20 cellular contexts compared by ENCODE assay signal in genomic region chr16:61382435-61382834, GRCh38.
"Had no signal": no experiment of that assay in that cellular context is flagged by ENCODE, and none has a peak within 500 bp of the region (broad histone marks: within the 10 kb centered on the region; RNA-seq: fewer than 3 reads in every experiment).

No MANE protein-coding gene starts in this region.

- ATAC-seq: left lobe of liver; natural killer cell; sciatic nerve; stimulated activated naive CD8-positive, alpha-beta T cell treated with anti-CD3 and anti-CD28 coated beads, Interleukin-15, amount 100 ng/mL, for 72 hours; upper lobe of right lung had no signal

- H3K9me3 ChIP-seq: prostate gland, right atrium auricular region, suprapubic skin, transverse colon, upper lobe of right lung, uterus had no signal

- H3K27me3 ChIP-seq: dorsolateral prefrontal cortex, right atrium auricular region, suprapubic skin, transverse colon, upper lobe of right lung, uterus had no signal

- H3K36me3 ChIP-seq: prostate gland, right atrium auricular region, suprapubic skin, transverse colon, upper lobe of right lung, uterus had no signal

- DNase-seq: dorsolateral prefrontal cortex; effector CD4-positive, alpha-beta T cell; natural killer cell; stimulated activated CD4-positive, alpha-beta T cell treated with anti-CD3 and anti-CD28 coated beads, Interleukin-12 subunit alpha, Interleukin-12 subunit beta, amount 100 ng/mL, for 4 hours; stimulated activated CD4-positive, alpha-beta T cell treated with anti-CD3 and anti-CD28 coated beads, Interleukin-1b, Interleukin-23, amount 100 ng/mL, for 48 hours; stimulated activated CD4-positive, alpha-beta T cell treated with anti-CD3 and anti-CD28 coated beads, Interleukin-4, amount 100 ng/mL, for 1 hour; stimulated activated CD8-positive, alpha-beta memory T cell treated with anti-CD3 and anti-CD28 coated beads, Interleukin-4, amount 100 ng/mL, for 48 hours; stimulated activated naive CD4-positive, alpha-beta T cell; stimulated activated naive CD8-positive, alpha-beta T cell treated with anti-CD3 and anti-CD28 coated beads, Interleukin-15, amount 100 ng/mL, for 72 hours; transverse colon; upper lobe of right lung; uterus had no signal

- H3K4me2 ChIP-seq: smooth muscle cell had no signal

- FAIRE-seq: keratinocyte had no signal

- H3K27ac ChIP-seq: dorsolateral prefrontal cortex, prostate gland, right atrium auricular region, suprapubic skin, transverse colon, upper lobe of right lung, uterus had no signal

- H3K4me1 ChIP-seq: prostate gland, right atrium auricular region, suprapubic skin, transverse colon, upper lobe of right lung, uterus had no signal

- H3K4me3 ChIP-seq: dorsolateral prefrontal cortex, lung, prostate gland, right atrium auricular region, smooth muscle cell, suprapubic skin, transverse colon, upper lobe of right lung, uterus had no signal
